In genomic region chr10:128287099-128287498, GRCh38 we compare ENCODE assay signal across 19 cellular contexts.
"Had no signal": no experiment of that assay in that cellular context is flagged by ENCODE, and none has a peak within 500 bp of the region (broad histone marks: within the 10 kb centered on the region; RNA-seq: fewer than 3 reads in every experiment).

No MANE protein-coding gene starts in this region.

- H3K36me3 Mint-ChIP-seq: activated naive CD4-positive, alpha-beta T cell treated with anti-CD3 and anti-CD28 coated beads, Interleukin-2, amount 50 U/mL, for 72 hours; naive thymus-derived CD4-positive, alpha-beta T cell had no signal

- H3K4me1 Mint-ChIP-seq: central memory CD8-positive, alpha-beta T cell; stimulated activated naive CD8-positive, alpha-beta T cell treated with anti-CD3 and anti-CD28 coated beads, Interleukin-15, amount 100 ng/mL, for 72 hours had no signal

- H3K27ac ChIP-seq: coronary artery, sigmoid colon, spleen, testis had no signal

- DNase-seq: activated CD4-positive, alpha-beta T cell treated with anti-CD3 and anti-CD28 coated beads for 4 hours; activated CD8-positive, alpha-beta memory T cell treated with anti-CD3 and anti-CD28 coated beads, Interleukin-2, amount 50 U/mL, for 4 hours; activated CD8-positive, alpha-beta T cell treated with anti-CD3 and anti-CD28 coated beads, Interleukin-2, amount 10 ng/mL, durations not matched to agents 7 days and 5 days; activated gamma-delta T cell; activated T-cell treated with anti-CD3 and anti-CD28 coated beads, Interleukin-2, amount 50 U/mL, for 48 hours; effector CD8-positive, alpha-beta T cell; foreskin melanocyte; head of caudate nucleus; mucosa of descending colon; naive thymus-derived CD4-positive, alpha-beta T cell; sigmoid colon; spleen; stimulated activated naive CD8-positive, alpha-beta T cell treated with anti-CD3 and anti-CD28 coated beads, Interleukin-15, amount 100 ng/mL, for 72 hours; testis had no signal

- H3K9me3 ChIP-seq: mucosa of descending colon, testis had no signal

- H3K9me3 Mint-ChIP-seq: central memory CD8-positive, alpha-beta T cell had no signal

- H3K27ac Mint-ChIP-seq: activated CD8-positive, alpha-beta T cell treated with anti-CD3 and anti-CD28 coated beads, Interleukin-2, amount 10 ng/mL, durations not matched to agents 7 days and 5 days; activated naive CD4-positive, alpha-beta T cell treated with anti-CD3 and anti-CD28 coated beads, Interleukin-2, amount 50 U/mL, for 72 hours; naive thymus-derived CD4-positive, alpha-beta T cell; stimulated activated naive CD8-positive, alpha-beta T cell treated with anti-CD3 and anti-CD28 coated beads, Interleukin-15, amount 100 ng/mL, for 72 hours had no signal

- H3K4me3 Mint-ChIP-seq: activated CD8-positive, alpha-beta T cell treated with anti-CD3 and anti-CD28 coated beads, Interleukin-2, amount 10 ng/mL, durations not matched to agents 7 days and 5 days; central memory CD8-positive, alpha-beta T cell; naive thymus-derived CD4-positive, alpha-beta T cell; stimulated activated naive CD8-positive, alpha-beta T cell treated with anti-CD3 and anti-CD28 coated beads, Interleukin-15, amount 100 ng/mL, for 72 hours had no signal

- H3K27me3 ChIP-seq: testis had no signal

- H3K4me1 ChIP-seq: sigmoid colon, testis had no signal

- ATAC-seq: activated naive CD4-positive, alpha-beta T cell treated with anti-CD3 and anti-CD28 coated beads, Interleukin-2, amount 50 U/mL, for 72 hours; left lobe of liver; mucosa of descending colon; naive thymus-derived CD4-positive, alpha-beta T cell; SK-N-SH treated with all-trans-retinoic acid at 6 μM for 48 hours; stimulated activated naive CD8-positive, alpha-beta T cell treated with anti-CD3 and anti-CD28 coated beads, Interleukin-15, amount 100 ng/mL, for 72 hours had no signal

- H3K4me3 ChIP-seq: coronary artery, mucosa of descending colon, sigmoid colon, spleen had no signal

- H3K36me3 ChIP-seq: sigmoid colon, spleen had no signal
